ENCODE assay signal across 8 cellular contexts in the genomic region with DNA sequence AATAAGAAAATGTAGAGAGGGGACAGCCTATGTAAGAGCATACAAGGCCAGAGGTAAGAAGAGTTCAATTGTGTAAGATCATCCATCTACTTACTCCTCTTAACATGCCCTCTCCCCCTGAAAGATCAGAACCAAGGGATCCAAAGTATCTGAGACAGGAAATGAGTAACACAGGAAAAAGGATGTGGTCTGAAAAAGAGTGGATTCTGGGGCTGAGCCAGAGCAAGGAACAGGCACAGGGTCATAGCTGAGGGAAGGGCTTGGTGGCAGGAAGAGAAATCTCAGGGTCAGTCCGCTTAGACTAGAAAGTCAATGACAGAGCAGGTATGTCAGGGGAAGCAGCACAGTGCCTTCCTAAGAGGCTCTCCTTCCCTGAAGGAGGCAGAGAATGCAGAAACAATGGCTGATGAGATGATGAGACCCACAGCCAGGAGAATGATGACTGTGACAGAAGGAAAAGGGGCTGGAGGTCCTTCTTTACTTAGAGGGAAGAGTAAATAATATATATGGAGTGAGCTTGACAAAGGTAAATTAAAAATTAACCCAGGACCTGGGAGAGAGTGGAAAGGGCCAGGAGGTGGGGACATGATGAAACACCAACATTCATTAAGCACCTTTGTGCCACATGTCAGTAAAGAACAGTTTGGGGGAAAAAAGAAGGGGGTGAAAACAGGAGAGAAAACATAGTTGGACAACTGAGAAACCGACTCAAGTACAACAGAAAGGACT. TPM values are rescaled to one million over a fixed set of nuclear protein-coding genes. Genes with fewer than 3 reads are reported as not detected.
A peak's percentile ranks its signal among the peaks of the same experiment; 100 is the strongest.
DNase-seq lines count a peak whose midpoint lies in the region; ATAC-seq, FAIRE-seq and TF ChIP-seq lines count a peak whose summit lies in the region.

No MANE protein-coding gene starts in this region.

- H3K9me3 Mint-ChIP-seq in activated naive CD8-positive, alpha-beta T cell treated with anti-CD3 and anti-CD28 coated beads, Interleukin-2, amount 10 ng/mL, durations not matched to agents 7 days and 5 days, result no peaks in the 10 kb centered on the region

- H3K9me3 ChIP-seq in BE2C (no peaks in the 10 kb centered on the region), right cardiac atrium (ENCODE audit: control insufficient read depth, low read length) (no peaks in the 10 kb centered on the region)

- peaks cover 5% of the 10 kb centered on the region; the same call in 1 of the 2 replicates for H3K4me1 ChIP-seq in BE2C
- H3K4me1 ChIP-seq in right cardiac atrium (ENCODE audit: control insufficient read depth, insufficient read depth, low read length), result peaks cover 27% of the 10 kb centered on the region

- H3K4me1 Mint-ChIP-seq in activated naive CD8-positive, alpha-beta T cell treated with anti-CD3 and anti-CD28 coated beads, Interleukin-2, amount 10 ng/mL, durations not matched to agents 7 days and 5 days, result peaks cover 50% of the 10 kb centered on the region

- POLR2A ChIA-PET in activated naive CD8-positive, alpha-beta T cell treated with anti-CD3 and anti-CD28 coated beads, Interleukin-2, amount 10 ng/mL, durations not matched to agents 7 days and 5 days (lab: Charles Lee), result interaction anchor here (0.8 kb wide), 1 partner anchor 44 kb away, joined by 3 read pairs; no protein-coding TSS in a partner anchor

- H3K27me3 ChIP-seq in BE2C (no peaks in the 10 kb centered on the region), right cardiac atrium (ENCODE audit: control insufficient read depth, insufficient read depth) (no peaks in the 10 kb centered on the region)

- H3K27ac Mint-ChIP-seq in activated naive CD8-positive, alpha-beta T cell treated with anti-CD3 and anti-CD28 coated beads, Interleukin-2, amount 10 ng/mL, durations not matched to agents 7 days and 5 days, result peak overlapping the region; percentile 84

- intact Hi-C loops in right cardiac atrium (cut with DNase I), result no loop called here

- H3K36me3 ChIP-seq in BE2C, result no peaks in the 10 kb centered on the region

- no peak for TF ChIP-seq CTCF in BE2C (IDR thresholded peaks at IDR 0.05; ENCODE audit: low read depth, low read length)

- peak overlapping the region; percentile 73 for H3K4me3 ChIP-seq in BE2C (ENCODE audit: low read depth, low read length)
- no peak overlapping the region for H3K4me3 ChIP-seq in Jurkat, Clone E6-1 (ENCODE audit: low read length)
- H3K4me3 ChIP-seq in right cardiac atrium (ENCODE audit: low read length), result peak overlapping the region; percentile 96
- H3K4me3 ChIP-seq in skeletal muscle cell (ENCODE audit: low read depth, low read length), result peak overlapping the region; percentile 60

- no peak for FAIRE-seq in frontal cortex (lab: Jason Lieb, UNC)

- 18% methylated on average over 2 of the region's 2 CpGs for WGBS in right cardiac atrium

- peak overlapping the region; percentile 98 for H3K27ac ChIP-seq in right cardiac atrium (ENCODE audit: low read length)

- peak overlapping the region; percentile 85 for H3K4me3 Mint-ChIP-seq in activated naive CD8-positive, alpha-beta T cell treated with anti-CD3 and anti-CD28 coated beads, Interleukin-2, amount 10 ng/mL, durations not matched to agents 7 days and 5 days

- peaks cover 19% of the 10 kb centered on the region for H3K36me3 Mint-ChIP-seq in activated naive CD8-positive, alpha-beta T cell treated with anti-CD3 and anti-CD28 coated beads, Interleukin-2, amount 10 ng/mL, durations not matched to agents 7 days and 5 days

- DNase-seq in BE2C (no peak), right cardiac atrium (peak; percentile 56 to 72 (median 68)), skeletal muscle cell (ENCODE audit: low read depth) (peak; percentile 87), frontal cortex (ENCODE audit: low spot score in 2 of 2) (no peak)
- DNase-seq in Jurkat, Clone E6-1 (ENCODE audit: low read depth, low spot score), result peak; percentile 37
- DNase-seq in activated naive CD8-positive, alpha-beta T cell treated with anti-CD3 and anti-CD28 coated beads, Interleukin-2, amount 10 ng/mL, durations not matched to agents 7 days and 5 days, result no peak
- DNase-seq in activated CD4-positive, alpha-beta T cell treated with anti-CD3 and anti-CD28 coated beads, Interleukin-2, amount 50 U/mL, for 48 hours, result no peak

- no peak for ATAC-seq in activated naive CD8-positive, alpha-beta T cell treated with anti-CD3 and anti-CD28 coated beads, Interleukin-2, amount 10 ng/mL, durations not matched to agents 7 days and 5 days (ENCODE audit: low read depth)
- ATAC-seq in right cardiac atrium, result peak; percentile 38 to 77
- no peak for ATAC-seq in HG03280 (IDR thresholded peaks at IDR 0.05; ENCODE audit: unreplicated experiment)

- H3K27me3 Mint-ChIP-seq in activated naive CD8-positive, alpha-beta T cell treated with anti-CD3 and anti-CD28 coated beads, Interleukin-2, amount 10 ng/mL, durations not matched to agents 7 days and 5 days, result no peaks in the 10 kb centered on the region

RNA-seq across cellular contexts. Expression of gene A3GALT2, which starts 26.2 kb away (rescaled TPM):
- not detected for polyA plus RNA-seq in BE2C (2012; ENCODE audit: insufficient read depth, insufficient read length, low read depth)
- not detected for polyA plus RNA-seq in Jurkat, Clone E6-1 (2012; ENCODE audit: insufficient read depth, insufficient read length)
- under 1 TPM in 1 of 2 experiments, not detected in 1; 0.31 TPM for total RNA-seq in activated naive CD8-positive, alpha-beta T cell treated with anti-CD3 and anti-CD28 coated beads, Interleukin-2, amount 10 ng/mL, durations not matched to agents 7 days and 5 days
- total RNA-seq in right cardiac atrium (not detected), frontal cortex (not detected)
- not detected for polyA plus RNA-seq in right cardiac atrium

Comparison
In these comparisons a context has a peak if more than half of its experiments do, and no peak if none do; other contexts are left out.
1. DNase-seq: peak in Jurkat, Clone E6-1 (single experiment), right cardiac atrium (3 of 3) and skeletal muscle cell (single experiment); none in BE2C (single experiment), activated naive CD8-positive, alpha-beta T cell treated with anti-CD3 and anti-CD28 coated beads, Interleukin-2, amount 10 ng/mL, durations not matched to agents 7 days and 5 days (single experiment), frontal cortex (0 of 2) and activated CD4-positive, alpha-beta T cell treated with anti-CD3 and anti-CD28 coated beads, Interleukin-2, amount 50 U/mL, for 48 hours (0 of 2).
2. ATAC-seq: peak in right cardiac atrium (2 of 2); none in activated naive CD8-positive, alpha-beta T cell treated with anti-CD3 and anti-CD28 coated beads, Interleukin-2, amount 10 ng/mL, durations not matched to agents 7 days and 5 days (single experiment) and HG03280 (single experiment).